Comparison of ENCODE assay signal across 16 cellular contexts in the genomic region with DNA sequence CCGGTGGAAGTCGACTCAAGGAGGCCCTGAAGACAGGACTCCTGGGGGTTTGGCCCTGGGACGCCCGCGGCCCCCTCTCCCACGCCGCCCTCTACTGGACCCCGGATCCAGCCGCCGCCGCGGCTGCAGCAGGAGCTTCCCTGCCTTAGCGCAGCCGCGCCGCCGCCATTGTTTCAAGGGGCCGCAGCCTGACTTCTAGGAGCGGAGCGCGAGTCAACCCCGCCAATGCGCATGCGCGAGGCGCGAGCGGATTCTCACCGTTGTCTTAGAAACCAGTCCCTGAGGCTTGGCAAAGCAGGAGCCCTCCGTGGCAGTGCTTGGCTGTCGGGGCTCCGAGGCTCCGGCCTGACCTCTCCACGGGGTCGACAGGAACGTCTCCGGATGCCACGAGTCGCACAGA. TPM values are rescaled to one million over a fixed set of nuclear protein-coding genes. Genes with fewer than 3 reads are reported as not detected.
DNase-seq lines count a peak whose midpoint lies in the region; ATAC-seq and TF ChIP-seq lines count a peak whose summit lies in the region.
"Had no signal": no experiment of that assay in that cellular context is flagged by ENCODE, and none has a peak within 500 bp of the region (broad histone marks: within the 10 kb centered on the region; RNA-seq: fewer than 3 reads in every experiment).

No MANE protein-coding gene starts in this region.

- H3K36me3 ChIP-seq in left ventricle myocardium inferior, result peaks cover 14% of the 10 kb centered on the region
- no peaks in the 10 kb centered on the region for H3K36me3 ChIP-seq in trophoblast cell (ENCODE audit: control insufficient read depth in 1 of 2, insufficient read depth in 2 of 2, low read length in 2 of 2)
- H3K36me3 ChIP-seq in upper lobe of right lung, result no peaks in the 10 kb centered on the region
- H3K36me3 ChIP-seq: HAP-1 had no signal

- no CpG with 5 or more reads among the region's 39 CpGs for WGBS in trophoblast cell (ENCODE audit: extremely low coverage, insufficient coverage, insufficient read length)

- H3K79me1 ChIP-seq in trophoblast cell (ENCODE audit: low read length), result no peaks in the 10 kb centered on the region

- H2BK120ac ChIP-seq in trophoblast cell (ENCODE audit: insufficient read depth, low read length, poor library complexity), result no peak overlapping the region

- H3K9ac ChIP-seq in trophoblast cell (ENCODE audit: low read length), result no peak overlapping the region

- H3K23ac ChIP-seq in trophoblast cell (ENCODE audit: low read length), result no peak overlapping the region

- no peak for ATAC-seq in left cardiac atrium
- no peak for ATAC-seq in upper lobe of right lung
- no peak for ATAC-seq in GM21390 (IDR thresholded peaks at IDR 0.05; ENCODE audit: unreplicated experiment)
- ATAC-seq in GM18502 (IDR thresholded peaks at IDR 0.05; ENCODE audit: poor library complexity, unreplicated experiment), result no peak

- no peak overlapping the region for H3K14ac ChIP-seq in trophoblast cell (ENCODE audit: low read length)

- H3K27me3 ChIP-seq in left ventricle myocardium inferior (ENCODE audit: low read depth), result no peaks in the 10 kb centered on the region
- H3K27me3 ChIP-seq in trophoblast cell (ENCODE audit: insufficient read depth, low read length), result no peaks in the 10 kb centered on the region
- no peaks in the 10 kb centered on the region for H3K27me3 ChIP-seq in upper lobe of right lung

- H3K4me3 ChIP-seq in left ventricle myocardium inferior, result peak overlapping the region; percentile 48
- no peak overlapping the region for H3K4me3 ChIP-seq in trophoblast cell (ENCODE audit: low read depth, low read length)
- H3K4me3 ChIP-seq in upper lobe of right lung, result no peak overlapping the region
- H3K4me3 ChIP-seq: HAP-1 had no signal

- no peak overlapping the region for H3K4ac ChIP-seq in trophoblast cell (ENCODE audit: low read depth, low read length)

- H2BK12ac ChIP-seq in trophoblast cell (ENCODE audit: low read length), result no peak overlapping the region

- no peak overlapping the region for H4K91ac ChIP-seq in trophoblast cell (ENCODE audit: low read depth, low read length)

- TF ChIP-seq CTCF in left ventricle myocardium inferior (IDR thresholded peaks at IDR 0.05; ENCODE audit: borderline replicate concordance) (no peak), upper lobe of right lung (IDR thresholded peaks at IDR 0.05) (no peak)

- DNase-seq in left cardiac atrium (peak; percentile 22), cardiac septum (ENCODE audit: low spot score) (no peak), left ventricle myocardium inferior (no peak), trophoblast cell (peak; percentile 54 to 61), upper lobe of right lung (peak; percentile 63)
- DNase-seq: C1 segment of cervical spinal cord; Calu3; CD4-positive, alpha-beta memory T cell; COR-L47; DMS53; DMS79 treated with DMSO at 0.1 percent for 48 hours; GF-D8; GOT3 had no signal

- H4K12ac ChIP-seq in trophoblast cell (ENCODE audit: low read depth, low read length), result no peak overlapping the region

- H2AK5ac ChIP-seq in trophoblast cell (ENCODE audit: low read length), result no peak overlapping the region

- H4K8ac ChIP-seq in trophoblast cell (ENCODE audit: low read depth, low read length), result no peak overlapping the region

- no peak overlapping the region for H3K18ac ChIP-seq in trophoblast cell (ENCODE audit: low read length)

- intact Hi-C loops in left cardiac atrium (cut with DNase I), result no loop called here
- intact Hi-C loops in cardiac septum (cut with DNase I), result no loop called here
- intact Hi-C loops in left ventricle myocardium inferior (cut with micrococcal nuclease), result no loop called here
- intact Hi-C loops in upper lobe of right lung (cut with DNase I), result no loop called here

- H3K27ac ChIP-seq in left ventricle myocardium inferior (replicated peaks) (no peak overlapping the region), trophoblast cell (ENCODE audit: low read depth, low read length) (no peak overlapping the region), upper lobe of right lung (no peak overlapping the region)

- H2BK5ac ChIP-seq in trophoblast cell (ENCODE audit: low read depth, low read length, poor library complexity), result no peak overlapping the region

- H2AFZ ChIP-seq in trophoblast cell (ENCODE audit: insufficient read depth, low read length, poor library complexity), result no peak overlapping the region

- no peak overlapping the region for H3K4me2 ChIP-seq in trophoblast cell (ENCODE audit: low read length)

- H3K9me3 ChIP-seq in left ventricle myocardium inferior (replicated peaks) (peaks cover 67% of the 10 kb centered on the region), trophoblast cell (ENCODE audit: insufficient read depth, low read depth, low read length) (peaks cover 62% of the 10 kb centered on the region), upper lobe of right lung (peaks cover 9% of the 10 kb centered on the region)
- H3K9me3 ChIP-seq: HAP-1 had no signal

- H3K4me1 ChIP-seq in left ventricle myocardium inferior, result no peaks in the 10 kb centered on the region
- no peaks in the 10 kb centered on the region for H3K4me1 ChIP-seq in trophoblast cell (ENCODE audit: control insufficient read depth in 1 of 2, insufficient read depth in 2 of 2, low read length in 2 of 2)
- H3K4me1 ChIP-seq in upper lobe of right lung, result no peaks in the 10 kb centered on the region
- H3K4me1 ChIP-seq: HAP-1 had no signal

- H3K79me2 ChIP-seq in trophoblast cell (ENCODE audit: control insufficient read depth, insufficient read depth, low read length, poor library complexity), result no peaks in the 10 kb centered on the region

RNA-seq across cellular contexts. Expression of gene ZNF420, which starts 19.1 kb away (rescaled TPM):
- total RNA-seq in left cardiac atrium (1 to 10 TPM; 7.5 to 8.5 TPM), cardiac septum (6.5 TPM), left ventricle myocardium inferior (9.6 TPM), upper lobe of right lung (8.7 TPM)
- 5.1 and 5.5 TPM in 2 replicates for polyA plus RNA-seq in trophoblast cell (2013)

Comparison
In these comparisons a context has a peak if more than half of its experiments do, and no peak if none do; other contexts are left out.
1. DNase-seq: peak in left cardiac atrium (single experiment), trophoblast cell (2 of 2) and upper lobe of right lung (single experiment); none in cardiac septum (single experiment) and left ventricle myocardium inferior (single experiment).